In genomic region chr11:75719089-75719638, GRCh38 we compare ENCODE assay signal across 22 cellular contexts. TPM values are rescaled to one million over a fixed set of nuclear protein-coding genes. Genes with fewer than 3 reads are reported as not detected.
DNase-seq lines count a peak whose midpoint lies in the region; ATAC-seq and TF ChIP-seq lines count a peak whose summit lies in the region.
"Had no signal": no experiment of that assay in that cellular context is flagged by ENCODE, and none has a peak within 500 bp of the region (broad histone marks: within the 10 kb centered on the region; RNA-seq: fewer than 3 reads in every experiment).

No MANE protein-coding gene starts in this region.

- peak overlapping the region in 2 of 12 donors; percentile 10 to 14 for H3K27ac ChIP-seq in heart left ventricle
- H3K27ac ChIP-seq in right atrium auricular region: no peak overlapping the region
- H3K27ac ChIP-seq in coronary artery: no peak overlapping the region
- peak overlapping the region; percentile 73 for H3K27ac ChIP-seq in muscle layer of duodenum (ENCODE audit: low read length)
- H3K27ac ChIP-seq: parathyroid adenoma had no signal

- H3K4me1 ChIP-seq in heart left ventricle (peaks cover 0 to 18% (median 0%) of the 10 kb centered on the region in 12 donors), right atrium auricular region (no peaks in the 10 kb centered on the region), muscle layer of duodenum (ENCODE audit: control insufficient read depth in 1 of 2, insufficient read depth in 2 of 2, low read length in 2 of 2) (no peaks in the 10 kb centered on the region)
- H3K4me1 ChIP-seq: parathyroid adenoma had no signal

- no peaks in the 10 kb centered on the region for H3K36me3 Mint-ChIP-seq in type B pancreatic cell
- H3K36me3 Mint-ChIP-seq: activated CD4-positive, alpha-beta memory T cell treated with anti-CD3 and anti-CD28 coated beads for 36 hours had no signal

- no peak for TF ChIP-seq POLR2A in heart left ventricle (IDR thresholded peaks at IDR 0.05)

- H3K27me3 ChIP-seq in heart left ventricle: no peaks in the 10 kb centered on the region
- H3K27me3 ChIP-seq in right atrium auricular region: no peaks in the 10 kb centered on the region
- H3K27me3 ChIP-seq in muscle layer of duodenum (ENCODE audit: low read depth, low read length): no peaks in the 10 kb centered on the region

- TF ChIP-seq CTCF in heart left ventricle (IDR thresholded peaks at IDR 0.05) (no peak), right atrium auricular region (IDR thresholded peaks at IDR 0.05) (no peak), coronary artery (IDR thresholded peaks at IDR 0.05) (no peak), type B pancreatic cell (conservative IDR thresholded peaks at IDR 0.05) (no peak)

- H3K9me3 ChIP-seq in heart left ventricle: no peaks in the 10 kb centered on the region
- no peaks in the 10 kb centered on the region for H3K9me3 ChIP-seq in right atrium auricular region
- no peaks in the 10 kb centered on the region for H3K9me3 ChIP-seq in muscle layer of duodenum (ENCODE audit: control insufficient read depth in 1 of 2, low read length in 2 of 2)

- no peaks in the 10 kb centered on the region for H3K27me3 Mint-ChIP-seq in type B pancreatic cell
- H3K27me3 Mint-ChIP-seq: activated CD4-positive, alpha-beta memory T cell treated with anti-CD3 and anti-CD28 coated beads for 36 hours; activated T-cell treated with anti-CD3 and anti-CD28 coated beads, Interleukin-2, amount 50 U/mL, for 24 hours had no signal

- peak overlapping the region; percentile 48 for H3K27ac Mint-ChIP-seq in type B pancreatic cell
- H3K27ac Mint-ChIP-seq: activated CD4-positive, alpha-beta memory T cell treated with anti-CD3 and anti-CD28 coated beads for 36 hours; activated naive CD4-positive, alpha-beta T cell treated with anti-CD3 and anti-CD28 coated beads for 36 hours; activated T-cell treated with anti-CD3 and anti-CD28 coated beads, Interleukin-2, amount 50 U/mL, for 24 hours had no signal

- intact Hi-C loops in heart left ventricle (cut with DNase I): loop anchor here in 4 of 10 donors (5.0 to 10.0 kb wide), 3 partner anchors 46 to 596 kb away; partner anchors contain the start of gene DGAT2 (in 1 of the 4)

- H3K4me3 ChIP-seq in heart left ventricle (no peak overlapping the region), right atrium auricular region (no peak overlapping the region), coronary artery (no peak overlapping the region), muscle layer of duodenum (ENCODE audit: low read depth in 1 of 2, low read length in 2 of 2) (peak overlapping the region in 1 of 2 donors; percentile 49)

- DNase-seq in heart left ventricle (peak in 1 of 5 donors; percentile 41), right atrium auricular region (ENCODE audit: low spot score) (no peak), coronary artery (ENCODE audit: low spot score) (peak; percentile 33), type B pancreatic cell (ENCODE audit: extremely low spot score, unreplicated experiment) (no peak), DMS53 (lab: John Stamatoyannopoulos, UW) (no peak)
- DNase-seq: activated CD4-positive, alpha-beta memory T cell treated with anti-CD3 and anti-CD28 coated beads for 36 hours; activated naive CD4-positive, alpha-beta T cell treated with anti-CD3 and anti-CD28 coated beads for 36 hours; activated T-cell treated with anti-CD3 and anti-CD28 coated beads, Interleukin-2, amount 50 U/mL, for 24 hours; aorta; C1 segment of cervical spinal cord; Karpas-422; NCI-H1092 treated with DMSO at 0.1 percent for 48 hours; NCI-H2081 treated with DMSO at 0.1 percent for 48 hours; NCI-H510A treated with DMSO at 0.1 percent for 48 hours; stimulated activated CD4-positive, alpha-beta T cell treated with anti-CD3 and anti-CD28 coated beads, Interleukin-12 subunit alpha, Interleukin-12 subunit beta, amount 100 ng/mL, for 4 hours; trophoblast cell had no signal

- WGBS in heart left ventricle, 4 donors: 51 to 83% (median 64%) methylated on average over 3 of the region's 3 CpGs

- no peaks in the 10 kb centered on the region for H3K9me3 Mint-ChIP-seq in type B pancreatic cell
- H3K9me3 Mint-ChIP-seq: activated CD4-positive, alpha-beta memory T cell treated with anti-CD3 and anti-CD28 coated beads for 36 hours; activated naive CD4-positive, alpha-beta T cell treated with anti-CD3 and anti-CD28 coated beads for 36 hours; activated T-cell treated with anti-CD3 and anti-CD28 coated beads, Interleukin-2, amount 50 U/mL, for 24 hours had no signal

- H3K4me1 Mint-ChIP-seq in type B pancreatic cell (ENCODE audit: unreplicated experiment): peaks cover 8% of the 10 kb centered on the region

- ATAC-seq in heart left ventricle (peak; percentile 50 to 62 (median 54)), GM18517 (IDR thresholded peaks at IDR 0.05; ENCODE audit: unreplicated experiment) (no peak), HG03097 (IDR thresholded peaks at IDR 0.05; ENCODE audit: low FRiP score, unreplicated experiment) (no peak)

- no peaks in the 10 kb centered on the region for H3K36me3 ChIP-seq in heart left ventricle
- no peaks in the 10 kb centered on the region for H3K36me3 ChIP-seq in right atrium auricular region
- no peaks in the 10 kb centered on the region for H3K36me3 ChIP-seq in muscle layer of duodenum (ENCODE audit: control insufficient read depth in 1 of 2, insufficient read depth in 2 of 2, low read length in 2 of 2)

- H3K4me3 Mint-ChIP-seq in type B pancreatic cell: no peak overlapping the region
- H3K4me3 Mint-ChIP-seq: activated CD4-positive, alpha-beta memory T cell treated with anti-CD3 and anti-CD28 coated beads for 36 hours; activated naive CD4-positive, alpha-beta T cell treated with anti-CD3 and anti-CD28 coated beads for 36 hours; activated T-cell treated with anti-CD3 and anti-CD28 coated beads, Interleukin-2, amount 50 U/mL, for 24 hours had no signal

RNA-seq across cellular contexts. Expression of gene MOGAT2, which starts 1.5 kb away (rescaled TPM):
- total RNA-seq in heart left ventricle (under 1 TPM in 3 of 9 donors, not detected in 6; 0.20 to 0.27 (median 0.25) TPM), right atrium auricular region (not detected), type B pancreatic cell (ENCODE audit: low replicate concordance) (1.2 and 2.2 TPM in 2 replicates)
- polyA plus RNA-seq in heart left ventricle: under 1 TPM in 1 of 2 donors, not detected in 1; 0.04 TPM
- total RNA-seq: activated CD4-positive, alpha-beta memory T cell treated with anti-CD3 and anti-CD28 coated beads for 36 hours; activated naive CD4-positive, alpha-beta T cell treated with anti-CD3 and anti-CD28 coated beads for 36 hours; aorta; chondrocyte; kidney epithelial cell had no signal

RNA-seq across cellular contexts. Expression of gene DGAT2, which starts 49.4 kb away (rescaled TPM):
- 10 to 100 TPM in 3 of 9 donors, 1 to 10 TPM in 6; 4.4 to 48.3 (median 8.3) TPM for total RNA-seq in heart left ventricle
- polyA plus RNA-seq in heart left ventricle: 10 to 100 TPM in 1 of 2 donors, 1 to 10 TPM in 1; 4.0 to 15.8 TPM
- total RNA-seq in right atrium auricular region: 10 to 100 TPM in 1 of 2 donors, 1 to 10 TPM in 1; 2.7 to 27.7 TPM
- 5.9 and 11.2 TPM in 2 replicates for total RNA-seq in type B pancreatic cell (ENCODE audit: low replicate concordance)

RNA-seq across cellular contexts. Expression of gene MAP6, which starts 50.3 kb away (rescaled TPM):
- total RNA-seq in heart left ventricle (10 to 100 TPM in 1 of 9 donors, 1 to 10 TPM in 8; 3.0 to 10.0 (median 5.4) TPM), right atrium auricular region (1 to 10 TPM; 6.3 to 8.1 TPM), type B pancreatic cell (ENCODE audit: low replicate concordance) (4.3 and 30.5 TPM in 2 replicates)
- 1 to 10 TPM in 1 of 2 donors, under 1 TPM in 1; 0.98 to 2.0 TPM for polyA plus RNA-seq in heart left ventricle
- total RNA-seq: activated naive CD4-positive, alpha-beta T cell treated with anti-CD3 and anti-CD28 coated beads for 36 hours had no signal

Comparison
In these comparisons a context has a peak if more than half of its experiments do, and no peak if none do; other contexts are left out.
1. ATAC-seq: peak in heart left ventricle (4 of 4); none in GM18517 (single experiment) and HG03097 (single experiment).